In the genomic region with DNA sequence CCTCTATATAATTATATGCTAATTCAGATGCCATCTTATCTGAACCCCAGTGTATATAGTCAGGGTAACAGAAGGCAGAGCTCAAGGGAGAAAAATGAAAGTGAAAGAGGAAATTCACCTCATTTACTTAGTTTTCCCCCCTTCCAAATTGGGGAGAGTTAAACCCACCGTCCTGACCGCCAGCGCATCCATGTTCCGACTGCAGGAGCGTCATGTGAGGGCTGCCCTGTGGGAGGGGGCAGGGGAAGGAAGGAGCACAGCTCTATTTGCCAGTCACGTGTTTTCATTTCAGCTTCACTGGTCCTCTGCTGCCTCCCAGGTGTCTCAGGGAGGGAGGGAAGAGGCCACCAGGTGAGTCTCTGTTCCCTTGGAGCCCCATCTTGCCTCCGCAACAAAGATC, we compare ENCODE assay signal across 8 cellular contexts. TPM values are rescaled to one million over a fixed set of nuclear protein-coding genes. Genes with fewer than 3 reads are reported as not detected.
A peak's percentile ranks its signal among the peaks of the same experiment; 100 is the strongest.
DNase-seq lines count a peak whose midpoint lies in the region; ATAC-seq and TF ChIP-seq lines count a peak whose summit lies in the region.

No MANE protein-coding gene starts in this region.

- H3K4me3 Mint-ChIP-seq in stimulated activated naive CD8-positive, alpha-beta T cell treated with anti-CD3 and anti-CD28 coated beads, Interleukin-15, Interleukin-2, amounts not matched to agents 100 ng/mL and 50 ng/mL, for 24 hours = peak overlapping the region; percentile 72

- H3K4me1 ChIP-seq in left ventricle myocardium inferior (peaks cover 27% of the 10 kb centered on the region), right atrium auricular region (peaks cover 0 to 14% of the 10 kb centered on the region in 2 donors), esophagus (ENCODE audit: control insufficient read depth in 2 of 2, insufficient read depth in 2 of 2, low read length in 1 of 2) (peaks cover 12 to 21% of the 10 kb centered on the region in 2 donors)

- H3K4me1 Mint-ChIP-seq in stimulated activated naive CD8-positive, alpha-beta T cell treated with anti-CD3 and anti-CD28 coated beads, Interleukin-15, Interleukin-2, amounts not matched to agents 100 ng/mL and 50 ng/mL, for 24 hours (ENCODE audit: low read depth) = peaks cover 24% of the 10 kb centered on the region

- H3K36me3 ChIP-seq in left ventricle myocardium inferior (no peaks in the 10 kb centered on the region), right atrium auricular region (no peaks in the 10 kb centered on the region), esophagus (ENCODE audit: control insufficient read depth in 2 of 2, insufficient read depth in 2 of 2, low read length in 1 of 2) (peaks cover 0 to 12% of the 10 kb centered on the region in 2 donors)

- no peak for TF ChIP-seq CTCF in left ventricle myocardium inferior (IDR thresholded peaks at IDR 0.05; ENCODE audit: borderline replicate concordance)
- TF ChIP-seq CTCF in right atrium auricular region (IDR thresholded peaks at IDR 0.05) = no peak

- no peaks in the 10 kb centered on the region for H3K9me3 Mint-ChIP-seq in stimulated activated naive CD8-positive, alpha-beta T cell treated with anti-CD3 and anti-CD28 coated beads, Interleukin-15, Interleukin-2, amounts not matched to agents 100 ng/mL and 50 ng/mL, for 24 hours

- ATAC-seq in HG02938 (IDR thresholded peaks at IDR 0.05; ENCODE audit: unreplicated experiment) (no peak), GM18868 (IDR thresholded peaks at IDR 0.05; ENCODE audit: unreplicated experiment) (no peak)

- DNase-seq in left ventricle myocardium inferior = no peak
- no peak for DNase-seq in right atrium auricular region (ENCODE audit: low spot score)
- DNase-seq in T-helper 22 cell (ENCODE audit: low read depth) = peak; percentile 28
- DNase-seq in iPS-NIHi11 (ENCODE audit: low spot score) = no peak

- peak overlapping the region; percentile 87 for H3K27ac Mint-ChIP-seq in stimulated activated naive CD8-positive, alpha-beta T cell treated with anti-CD3 and anti-CD28 coated beads, Interleukin-15, Interleukin-2, amounts not matched to agents 100 ng/mL and 50 ng/mL, for 24 hours

- no peaks in the 10 kb centered on the region for H3K27me3 Mint-ChIP-seq in stimulated activated naive CD8-positive, alpha-beta T cell treated with anti-CD3 and anti-CD28 coated beads, Interleukin-15, Interleukin-2, amounts not matched to agents 100 ng/mL and 50 ng/mL, for 24 hours

- H3K27ac ChIP-seq in left ventricle myocardium inferior (replicated peaks) (no peak overlapping the region), right atrium auricular region (no peak overlapping the region), esophagus (ENCODE audit: low read depth in 2 of 2, low read length in 1 of 2) (peak overlapping the region in 1 of 2 donors; percentile 29)

- WGBS in esophagus, 2 donors = 39 to 46% methylated on average over 7 of the region's 7 CpGs

- intact Hi-C loops in left ventricle myocardium inferior (cut with micrococcal nuclease) = no loop called here

- H3K9me3 ChIP-seq in left ventricle myocardium inferior (replicated peaks) = no peaks in the 10 kb centered on the region
- H3K9me3 ChIP-seq in right atrium auricular region = no peaks in the 10 kb centered on the region
- H3K9me3 ChIP-seq in esophagus (ENCODE audit: control insufficient read depth in 2 of 2, insufficient read depth in 1 of 2, low read depth in 1 of 2, low read length in 1 of 2) = no peaks in the 10 kb centered on the region

- H3K4me3 ChIP-seq in left ventricle myocardium inferior = peak overlapping the region; percentile 25
- no peak overlapping the region for H3K4me3 ChIP-seq in right atrium auricular region
- peak overlapping the region; percentile 35 to 36 for H3K4me3 ChIP-seq in esophagus (ENCODE audit: low read depth in 1 of 2, low read length in 2 of 2)

- H3K27me3 ChIP-seq in left ventricle myocardium inferior (ENCODE audit: low read depth) = no peaks in the 10 kb centered on the region
- H3K27me3 ChIP-seq in right atrium auricular region = no peaks in the 10 kb centered on the region
- H3K27me3 ChIP-seq in esophagus (ENCODE audit: control insufficient read depth in 1 of 2, insufficient read depth in 2 of 2, low read length in 2 of 2) = no peaks in the 10 kb centered on the region

- no peaks in the 10 kb centered on the region for H3K36me3 Mint-ChIP-seq in stimulated activated naive CD8-positive, alpha-beta T cell treated with anti-CD3 and anti-CD28 coated beads, Interleukin-15, Interleukin-2, amounts not matched to agents 100 ng/mL and 50 ng/mL, for 24 hours (ENCODE audit: low read depth)

RNA-seq across cellular contexts. Expression of gene CNNM4, which starts 13.2 kb away (rescaled TPM):
- total RNA-seq in left ventricle myocardium inferior = 28.9 TPM
- 10 to 100 TPM; 22.1 to 22.2 TPM for total RNA-seq in right atrium auricular region
- 1 to 10 TPM; 3.2 to 5.0 TPM for polyA plus RNA-seq in esophagus

RNA-seq across cellular contexts. Expression of gene LMAN2L, which starts 34.1 kb away (rescaled TPM):
- total RNA-seq in left ventricle myocardium inferior (27.9 TPM), right atrium auricular region (10 to 100 TPM; 13.6 to 15.6 TPM)
- polyA plus RNA-seq in esophagus = 1 to 10 TPM; 5.3 to 6.2 TPM

RNA-seq across cellular contexts. Expression of gene CNNM3, which starts 42.1 kb away (rescaled TPM):
- 11.1 TPM for total RNA-seq in left ventricle myocardium inferior
- total RNA-seq in right atrium auricular region = 1 to 10 TPM; 4.2 to 7.9 TPM
- 1 to 10 TPM; 3.8 to 3.9 TPM for polyA plus RNA-seq in esophagus

Comparison
In these comparisons a context has a peak if more than half of its experiments do, and no peak if none do; other contexts are left out.
1. H3K4me3 ChIP-seq: peak in left ventricle myocardium inferior (single experiment) and esophagus (2 of 2); none in right atrium auricular region (0 of 2).